In the genomic region with DNA sequence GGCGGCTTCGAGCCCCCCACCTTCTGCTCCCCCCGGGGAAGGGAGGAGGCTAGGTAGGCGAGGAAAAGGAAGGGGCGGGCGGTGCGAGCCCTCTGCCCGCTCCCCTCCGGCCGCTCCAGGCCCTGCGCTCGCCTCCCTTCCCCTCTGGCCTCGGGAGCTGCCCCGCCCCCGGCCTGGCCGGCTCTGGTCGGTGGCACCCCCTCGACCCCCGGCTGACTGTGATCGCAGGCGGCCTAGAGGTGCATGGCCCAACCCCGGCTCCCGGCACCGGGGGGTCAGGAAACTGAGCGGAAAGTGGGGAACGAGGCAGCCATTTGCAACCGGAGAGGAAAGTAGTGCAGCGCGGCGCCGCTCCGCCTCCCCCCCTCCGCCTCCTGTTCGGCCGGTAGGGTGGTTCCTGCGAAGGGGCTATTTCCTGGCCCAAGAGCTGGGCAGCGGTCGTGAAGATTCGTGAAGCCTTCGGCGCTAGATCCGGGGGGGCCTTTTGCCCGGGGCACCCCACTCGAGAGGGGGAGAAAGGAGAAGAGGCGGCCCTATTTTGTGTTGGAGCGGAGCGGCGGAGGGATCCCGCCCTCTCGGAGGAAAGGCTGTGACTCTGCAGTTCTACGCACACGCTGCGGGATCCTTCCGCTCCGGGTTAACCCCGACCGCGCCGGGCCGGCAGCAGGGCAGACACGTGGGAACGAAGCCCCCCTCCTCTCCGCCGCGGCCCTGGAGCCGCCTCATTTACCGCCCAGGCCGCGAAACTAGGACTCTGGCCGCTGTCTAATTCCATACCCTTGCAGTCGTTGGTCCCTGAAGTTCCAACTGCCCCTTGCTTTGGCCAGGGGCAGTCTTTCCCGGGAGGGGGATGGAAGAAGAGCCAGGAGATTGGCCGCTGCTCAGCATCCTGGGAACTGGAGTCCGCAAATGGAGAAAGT, we compare ENCODE assay signal across 8 cellular contexts. TPM values are rescaled to one million over a fixed set of nuclear protein-coding genes. Genes with fewer than 3 reads are reported as not detected.
DNase-seq lines count a peak whose midpoint lies in the region; TF ChIP-seq lines count a peak whose summit lies in the region.

A gene with protein sequence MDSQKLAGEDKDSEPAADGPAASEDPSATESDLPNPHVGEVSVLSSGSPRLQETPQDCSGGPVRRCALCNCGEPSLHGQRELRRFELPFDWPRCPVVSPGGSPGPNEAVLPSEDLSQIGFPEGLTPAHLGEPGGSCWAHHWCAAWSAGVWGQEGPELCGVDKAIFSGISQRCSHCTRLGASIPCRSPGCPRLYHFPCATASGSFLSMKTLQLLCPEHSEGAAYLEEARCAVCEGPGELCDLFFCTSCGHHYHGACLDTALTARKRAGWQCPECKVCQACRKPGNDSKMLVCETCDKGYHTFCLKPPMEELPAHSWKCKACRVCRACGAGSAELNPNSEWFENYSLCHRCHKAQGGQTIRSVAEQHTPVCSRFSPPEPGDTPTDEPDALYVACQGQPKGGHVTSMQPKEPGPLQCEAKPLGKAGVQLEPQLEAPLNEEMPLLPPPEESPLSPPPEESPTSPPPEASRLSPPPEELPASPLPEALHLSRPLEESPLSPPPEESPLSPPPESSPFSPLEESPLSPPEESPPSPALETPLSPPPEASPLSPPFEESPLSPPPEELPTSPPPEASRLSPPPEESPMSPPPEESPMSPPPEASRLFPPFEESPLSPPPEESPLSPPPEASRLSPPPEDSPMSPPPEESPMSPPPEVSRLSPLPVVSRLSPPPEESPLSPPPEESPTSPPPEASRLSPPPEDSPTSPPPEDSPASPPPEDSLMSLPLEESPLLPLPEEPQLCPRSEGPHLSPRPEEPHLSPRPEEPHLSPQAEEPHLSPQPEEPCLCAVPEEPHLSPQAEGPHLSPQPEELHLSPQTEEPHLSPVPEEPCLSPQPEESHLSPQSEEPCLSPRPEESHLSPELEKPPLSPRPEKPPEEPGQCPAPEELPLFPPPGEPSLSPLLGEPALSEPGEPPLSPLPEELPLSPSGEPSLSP (N-terminal part only) (minus strand): TSS at position 558 of the 920 bp plus-strand sequence. CDS start 5,470 bp downstream, outside the sequence.

- H3K4me1 ChIP-seq in SK-N-SH (ENCODE audit: control insufficient read depth in 1 of 2, insufficient read depth in 2 of 2, low read depth in 1 of 2, low read length in 1 of 2), result peaks cover 16 to 37% of the 10 kb centered on the region in 2 experiments; a peak in 3 of 4 replicates
- H3K4me1 ChIP-seq in suprapubic skin, result peaks cover 43% of the 10 kb centered on the region

- H4K20me1 ChIP-seq in SK-N-SH (ENCODE audit: insufficient read depth), result peaks cover 36% of the 10 kb centered on the region

- H3K27ac ChIP-seq in SK-N-SH (ENCODE audit: low read depth in 2 of 2, low read length in 1 of 2) (peak within 1 kb of the TSS; percentile 93 to 97), suprapubic skin (peak within 1 kb of the TSS; percentile 95)

- H3K4me2 ChIP-seq in SK-N-SH, result peak within 1 kb of the TSS; percentile 96

- peak; percentile 64 for TF ChIP-seq POLR2A in NB4 (IDR thresholded peaks at IDR 0.05; ENCODE audit: extremely low read depth, insufficient read length)
- TF ChIP-seq POLR2A in suprapubic skin (IDR thresholded peaks at IDR 0.05), result peak in 1 of 2 donors; percentile 22

- POLR2A ChIA-PET in SK-N-SH (lab: Yijun Ruan, JAX), result interaction anchor here (0.9 to 1.2 kb wide), 4 partner anchors 50 to 128 kb away, joined by 3 to 8 read pairs (median 3); a partner anchor contains a TSS

- CTCF ChIA-PET in SK-N-SH (lab: Yijun Ruan, JAX), result interaction anchor here (0.7 to 8.1 kb wide), 6 partner anchors 15 to 69 kb away, joined by 3 to 49 read pairs (median 4); no protein-coding TSS in a partner anchor

- H3K9me3 ChIP-seq in SK-N-SH, result no peaks in the 10 kb centered on the region
- no peaks in the 10 kb centered on the region for H3K9me3 ChIP-seq in suprapubic skin

- H3K27me3 ChIP-seq in H7 (ENCODE audit: control insufficient read depth, insufficient read depth, low read length) (no peaks in the 10 kb centered on the region), SK-N-SH (ENCODE audit: insufficient read depth) (no peaks in the 10 kb centered on the region), suprapubic skin (no peaks in the 10 kb centered on the region)

- H3K79me2 ChIP-seq in SK-N-SH (ENCODE audit: insufficient read depth), result peaks cover 60% of the 10 kb centered on the region

- peak within 1 kb of the TSS; percentile 88 for H2AFZ ChIP-seq in SK-N-SH (ENCODE audit: low read depth)

- H3F3A ChIP-seq in SK-N-SH (replicated peaks; ENCODE audit: insufficient read depth), result peaks cover 9% of the 10 kb centered on the region

- H3K36me3 ChIP-seq in H7 (replicated peaks; ENCODE audit: control insufficient read depth, insufficient read depth, low read length) (no peaks in the 10 kb centered on the region), SK-N-SH (replicated peaks in 1 of 2; ENCODE audit: control insufficient read depth in 1 of 2, insufficient read depth in 2 of 2, low read length in 1 of 2) (no peaks in the 10 kb centered on the region), suprapubic skin (no peaks in the 10 kb centered on the region)

- WGBS in SK-N-SH (ENCODE audit: low lambda C conversion rate), result 3% methylated on average over 10 of the region's 74 CpGs
- 1% methylated on average over 14 of the region's 74 CpGs for WGBS in suprapubic skin

- H3K4me3 ChIP-seq in H7 (ENCODE audit: insufficient read depth, low read depth, low read length) (peak within 1 kb of the TSS; percentile 88), NB4 (ENCODE audit: low read depth, low read length) (peak within 1 kb of the TSS; percentile 81), SK-N-SH (ENCODE audit: low read depth in 2 of 2, low read length in 1 of 2) (peak within 1 kb of the TSS; percentile 90 to 96), suprapubic skin (peak within 1 kb of the TSS; percentile 97)

- no peak for TF ChIP-seq RAD21 in SK-N-SH (IDR thresholded peaks at IDR 0.05; ENCODE audit: low read length)

- H3K9me2 ChIP-seq in SK-N-SH, result no peaks in the 10 kb centered on the region

- TF ChIP-seq CTCF in NB4 (IDR thresholded peaks at IDR 0.05; ENCODE audit: low read depth, low read length) (no peak), SK-N-SH (IDR thresholded peaks at IDR 0.05) (peak; percentile 44), suprapubic skin (IDR thresholded peaks at IDR 0.05) (peak; percentile 22 to 42)

- peak within 1 kb of the TSS; percentile 98 for H3K9ac ChIP-seq in SK-N-SH

- DNase-seq in DMS53 (lab: John Stamatoyannopoulos, UW), result peak; percentile 98
- peak; percentile 98 for DNase-seq in H7
- peak; percentile 98 for DNase-seq in NB4 (ENCODE audit: low read depth)
- DNase-seq in SK-N-SH, result peak; percentile 95
- DNase-seq in activated naive CD4-positive, alpha-beta T cell treated with anti-CD3 and anti-CD28 coated beads, Interleukin-2, amount 50 U/mL, for 16 hours, result peak; percentile 93
- DNase-seq in glomerular endothelial cell (ENCODE audit: extremely low read depth, low read depth, low spot score), result peak; percentile 73
- DNase-seq in occipital lobe (lab: John Stamatoyannopoulos, UW), result peak; percentile 90
- peak; percentile 93 to 94 for DNase-seq in suprapubic skin (ENCODE audit: low spot score in 2 of 2)

- TF ChIP-seq EP300 in SK-N-SH (IDR thresholded peaks at IDR 0.05; ENCODE audit: borderline replicate concordance in 1 of 2, low read depth in 1 of 2, low read length in 1 of 2) (no peak), suprapubic skin (IDR thresholded peaks at IDR 0.05) (no peak)

TF ChIP-seq in SK-N-SH, 30 proteins besides CTCF, POLR2A, EP300 and RAD21 (continues in another document):
- TF ChIP-seq, protein P1, sequence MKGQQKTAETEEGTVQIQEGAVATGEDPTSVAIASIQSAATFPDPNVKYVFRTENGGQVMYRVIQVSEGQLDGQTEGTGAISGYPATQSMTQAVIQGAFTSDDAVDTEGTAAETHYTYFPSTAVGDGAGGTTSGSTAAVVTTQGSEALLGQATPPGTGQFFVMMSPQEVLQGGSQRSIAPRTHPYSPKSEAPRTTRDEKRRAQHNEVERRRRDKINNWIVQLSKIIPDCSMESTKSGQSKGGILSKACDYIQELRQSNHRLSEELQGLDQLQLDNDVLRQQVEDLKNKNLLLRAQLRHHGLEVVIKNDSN (IDR thresholded peaks at IDR 0.05; ENCODE audit: borderline replicate concordance, low read depth), result peak; percentile 67
- TF ChIP-seq NRF1 (IDR thresholded peaks at IDR 0.05; ENCODE audit: low read depth, low read length), result no peak
- no peak for TF ChIP-seq MEF2A (IDR thresholded peaks at IDR 0.05; ENCODE audit: borderline replicate concordance, low read depth)
- TF ChIP-seq RCOR1 (IDR thresholded peaks at IDR 0.05; ENCODE audit: low read length), result peak; percentile 24; the same call in 1 of the 2 replicates
- peak; percentile 45 for TF ChIP-seq TCF12 (IDR thresholded peaks at IDR 0.05)
- peak; percentile 59 for TF ChIP-seq GABPA (IDR thresholded peaks at IDR 0.05; ENCODE audit: low read depth)
- TF ChIP-seq CHD2 (IDR thresholded peaks at IDR 0.05; ENCODE audit: low read length, partially characterized antibody), result peak; percentile 98
- no peak for TF ChIP-seq FOXJ3 (CRISPR knock-in tag; IDR thresholded peaks at IDR 0.05)
- TF ChIP-seq SIN3A (IDR thresholded peaks at IDR 0.05; ENCODE audit: borderline replicate concordance, low read depth, low read length), result peak; percentile 94; the same call in 1 of the 2 replicates
- TF ChIP-seq MXI1 (IDR thresholded peaks at IDR 0.05; ENCODE audit: low read depth, low read length), result peak; percentile 93
- TF ChIP-seq, protein P2, sequence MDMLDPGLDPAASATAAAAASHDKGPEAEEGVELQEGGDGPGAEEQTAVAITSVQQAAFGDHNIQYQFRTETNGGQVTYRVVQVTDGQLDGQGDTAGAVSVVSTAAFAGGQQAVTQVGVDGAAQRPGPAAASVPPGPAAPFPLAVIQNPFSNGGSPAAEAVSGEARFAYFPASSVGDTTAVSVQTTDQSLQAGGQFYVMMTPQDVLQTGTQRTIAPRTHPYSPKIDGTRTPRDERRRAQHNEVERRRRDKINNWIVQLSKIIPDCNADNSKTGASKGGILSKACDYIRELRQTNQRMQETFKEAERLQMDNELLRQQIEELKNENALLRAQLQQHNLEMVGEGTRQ (IDR thresholded peaks at IDR 0.05; ENCODE audit: borderline replicate concordance, low read depth, low read length), result no peak
- TF ChIP-seq NFIC (IDR thresholded peaks at IDR 0.05; ENCODE audit: borderline replicate concordance), result no peak
- TF ChIP-seq ELF1 (IDR thresholded peaks at IDR 0.05), result peak; percentile 50; the same call in 1 of the 2 replicates
- no peak for TF ChIP-seq TEAD4 (IDR thresholded peaks at IDR 0.05; ENCODE audit: borderline replicate concordance, insufficient read depth)

RNA-seq across cellular contexts. Expression of the gene that starts here (rescaled TPM):
- total RNA-seq in H7 (2014; rRNA removed; shearing (Covaris generic)), result 16.2 and 20.8 TPM in 2 replicates
- polyA plus RNA-seq in SK-N-SH (2012; rRNA removed), result 16.3 and 30.5 TPM in 2 replicates
- polyA plus RNA-seq in SK-N-SH (2012; cell fraction: cytosol; rRNA removed), result 12.4 and 21.2 TPM in 2 replicates
- polyA plus RNA-seq in SK-N-SH (2012; cell fraction: nucleus; rRNA removed), result 73.8 and 91.4 TPM in 2 replicates
- 89.2 and 117 TPM in 2 replicates for total RNA-seq in glomerular endothelial cell
- 17.6 TPM for total RNA-seq in occipital lobe
- 100 to 1,000 TPM in 2 of 4 donors, 10 to 100 TPM in 2; 88.1 to 121 (median 104) TPM for total RNA-seq in suprapubic skin

Comparison
In these comparisons a context has a peak if more than half of its experiments do, and no peak if none do; other contexts are left out.
1. Peak in every context shown above with its lines: DNase-seq, H3K4me3 ChIP-seq and H3K27ac ChIP-seq.